Comparison of ENCODE assay signal across 10 cellular contexts in genomic region chr12:70609203-70609602, GRCh38. TPM values are rescaled to one million over a fixed set of nuclear protein-coding genes. Genes with fewer than 3 reads are reported as not detected.
DNase-seq lines count a peak whose midpoint lies in the region; TF ChIP-seq lines count a peak whose summit lies in the region.
"Had no signal": no experiment of that assay in that cellular context is flagged by ENCODE, and none has a peak within 500 bp of the region (broad histone marks: within the 10 kb centered on the region; RNA-seq: fewer than 3 reads in every experiment).

No MANE protein-coding gene starts in this region.

- H3K4me1 Mint-ChIP-seq in activated T-helper 1 cell treated with anti-CD3 and anti-CD28 coated beads, Interleukin-12 subunit alpha, Interleukin-12 subunit beta, Interleukin-2, Interleukin-4 antibody, amounts not matched to agents 30 ng/mL and 10 ng/mL and 1 ng/mL, durations not matched to agents 14 hours and 24 hours and 36 hours (ENCODE audit: low read depth), result no peaks in the 10 kb centered on the region

- CTCF ChIA-PET in HEK293 (lab: Yijun Ruan, JAX), result no interaction called here

- intact Hi-C loops in activated T-helper 1 cell treated with anti-CD3 and anti-CD28 coated beads, Interleukin-12 subunit alpha, Interleukin-12 subunit beta, Interleukin-2, Interleukin-4 antibody, amounts not matched to agents 30 ng/mL and 10 ng/mL and 1 ng/mL, durations not matched to agents 14 hours and 24 hours and 36 hours (cut with micrococcal nuclease), result no loop called here

- peak overlapping the region; percentile 56 for H3K4me3 Mint-ChIP-seq in activated T-helper 1 cell treated with anti-CD3 and anti-CD28 coated beads, Interleukin-12 subunit alpha, Interleukin-12 subunit beta, Interleukin-2, Interleukin-4 antibody, amounts not matched to agents 30 ng/mL and 10 ng/mL and 1 ng/mL, durations not matched to agents 14 hours and 24 hours and 36 hours

- DNase-seq in activated T-helper 1 cell treated with anti-CD3 and anti-CD28 coated beads, Interleukin-12 subunit alpha, Interleukin-12 subunit beta, Interleukin-2, Interleukin-4 antibody, amounts not matched to agents 30 ng/mL and 10 ng/mL and 1 ng/mL, durations not matched to agents 14 hours and 24 hours and 36 hours (ENCODE audit: low spot score), result no peak
- DNase-seq in OCI-M2 (lab: John Stamatoyannopoulos, UW; ENCODE audit: unreplicated experiment) (no peak), NCI-H2171 treated with DMSO at 0.1 percent for 48 hours (lab: John Stamatoyannopoulos, UW) (no peak), inferior parietal cortex (ENCODE audit: extremely low spot score) (no peak)
- DNase-seq in stimulated activated CD4-positive, alpha-beta T cell treated with anti-CD3 and anti-CD28 coated beads, Interleukin-15, amount 100 ng/mL, for 24 hours, result no peak
- DNase-seq: activated CD4-positive, CD25-positive, alpha-beta regulatory T cell treated with anti-CD3 and anti-CD28 coated beads, Interleukin-2, amount 50 U/mL, for 72 hours; KG1 had no signal

- H3K27me3 Mint-ChIP-seq in activated T-helper 1 cell treated with anti-CD3 and anti-CD28 coated beads, Interleukin-12 subunit alpha, Interleukin-12 subunit beta, Interleukin-2, Interleukin-4 antibody, amounts not matched to agents 30 ng/mL and 10 ng/mL and 1 ng/mL, durations not matched to agents 14 hours and 24 hours and 36 hours (ENCODE audit: insufficient read depth), result peaks cover 41% of the 10 kb centered on the region

- no peaks in the 10 kb centered on the region for H3K9me3 ChIP-seq in HEK293 (ENCODE audit: control insufficient read depth, insufficient read depth, low read depth, low read length)
- H3K9me3 ChIP-seq in iPS-18a (ENCODE audit: control insufficient read depth, low read depth, low read length), result no peaks in the 10 kb centered on the region
- no peaks in the 10 kb centered on the region for H3K9me3 ChIP-seq in skeletal muscle tissue (ENCODE audit: control insufficient read depth in 3 of 3, low read length in 3 of 3)

- H3K4me1 ChIP-seq in HEK293 (ENCODE audit: control insufficient read depth, insufficient read depth, low read length) (peaks cover 3% of the 10 kb centered on the region; the same call in 1 of the 2 replicates), iPS-18a (ENCODE audit: control insufficient read depth, low read depth, low read length) (peaks cover 5% of the 10 kb centered on the region), skeletal muscle tissue (ENCODE audit: control insufficient read depth in 3 of 3, insufficient read depth in 3 of 3, low read length in 3 of 3) (peaks cover 2 to 5% (median 4%) of the 10 kb centered on the region in 3 donors)

- H3K9ac ChIP-seq in iPS-18a (ENCODE audit: low read length) (no peak overlapping the region), skeletal muscle tissue (ENCODE audit: low read depth in 1 of 3, low read length in 3 of 3) (peak overlapping the region; percentile 8 to 78 (median 62))

- POLR2A ChIA-PET in HEK293 (lab: Yijun Ruan, JAX), result interaction anchor here (0.5 kb wide), 1 partner anchor 18 kb away, joined by 3 read pairs; no protein-coding TSS in a partner anchor

- no peaks in the 10 kb centered on the region for H3K36me3 ChIP-seq in HEK293 (ENCODE audit: control insufficient read depth in 2 of 2, insufficient read depth in 1 of 2, low read length in 2 of 2)
- H3K36me3 ChIP-seq in iPS-18a (ENCODE audit: control insufficient read depth, low read depth, low read length), result no peaks in the 10 kb centered on the region
- no peaks in the 10 kb centered on the region for H3K36me3 ChIP-seq in skeletal muscle tissue (ENCODE audit: control insufficient read depth in 3 of 3, insufficient read depth in 3 of 3, low read length in 3 of 3)

- H3K4me3 ChIP-seq in HEK293 (ENCODE audit: low read depth, low read length), result peak overlapping the region; percentile 50
- H3K4me3 ChIP-seq in iPS-18a (ENCODE audit: low read length), result peak overlapping the region; percentile 71
- peak overlapping the region; percentile 55 to 70 (median 67) for H3K4me3 ChIP-seq in skeletal muscle tissue (ENCODE audit: low read length in 3 of 3)

- H3K27ac Mint-ChIP-seq in activated T-helper 1 cell treated with anti-CD3 and anti-CD28 coated beads, Interleukin-12 subunit alpha, Interleukin-12 subunit beta, Interleukin-2, Interleukin-4 antibody, amounts not matched to agents 30 ng/mL and 10 ng/mL and 1 ng/mL, durations not matched to agents 14 hours and 24 hours and 36 hours, result no peak overlapping the region

- H3K27ac ChIP-seq in HEK293 (ENCODE audit: extremely low read depth, low read depth, low read length) (peak overlapping the region; percentile 70; the same call in 1 of the 2 replicates), iPS-18a (ENCODE audit: low read length) (no peak overlapping the region), skeletal muscle tissue (ENCODE audit: low read depth, low read length) (peak overlapping the region; percentile 46)

- peaks cover 32% of the 10 kb centered on the region for H3K27me3 ChIP-seq in iPS-18a (ENCODE audit: control insufficient read depth, insufficient read depth, low read length)
- H3K27me3 ChIP-seq in skeletal muscle tissue (ENCODE audit: control insufficient read depth in 3 of 3, insufficient read depth in 3 of 3, low read length in 3 of 3), result peaks cover 5 to 12% (median 6%) of the 10 kb centered on the region in 3 donors

- no peaks in the 10 kb centered on the region for H3K9me3 Mint-ChIP-seq in activated T-helper 1 cell treated with anti-CD3 and anti-CD28 coated beads, Interleukin-12 subunit alpha, Interleukin-12 subunit beta, Interleukin-2, Interleukin-4 antibody, amounts not matched to agents 30 ng/mL and 10 ng/mL and 1 ng/mL, durations not matched to agents 14 hours and 24 hours and 36 hours

- H3K36me3 Mint-ChIP-seq in activated T-helper 1 cell treated with anti-CD3 and anti-CD28 coated beads, Interleukin-12 subunit alpha, Interleukin-12 subunit beta, Interleukin-2, Interleukin-4 antibody, amounts not matched to agents 30 ng/mL and 10 ng/mL and 1 ng/mL, durations not matched to agents 14 hours and 24 hours and 36 hours (ENCODE audit: low read depth), result no peaks in the 10 kb centered on the region

- TF ChIP-seq CTCF in HEK293 (tag by site-specific recombination; IDR thresholded peaks at IDR 0.05), result no peak

TF ChIP-seq in HEK293, 187 proteins besides CTCF, POLR2A, EP300 and RAD21:
- TF ChIP-seq ZFP41 (tag by site-specific recombination; IDR thresholded peaks at IDR 0.05; ENCODE audit: borderline replicate concordance) (no peak), ZNF610 (tag by site-specific recombination; IDR thresholded peaks at IDR 0.05; ENCODE audit: borderline replicate concordance) (no peak), YY2 (tag by site-specific recombination; IDR thresholded peaks at IDR 0.05) (no peak), PRDM2 (tag by site-specific recombination; IDR thresholded peaks at IDR 0.05; ENCODE audit: borderline replicate concordance) (no peak), ZBTB48 (tag by site-specific recombination; IDR thresholded peaks at IDR 0.05) (0 out of 2 replicates have a peak, but pooled peaks have one; percentile 35), ZBTB17 (tag by site-specific recombination; IDR thresholded peaks at IDR 0.05) (peak; percentile 41), PRDM1 (tag by site-specific recombination; IDR thresholded peaks at IDR 0.05) (peak; percentile 52; the same call in 1 of the 2 replicates), ZNF169 (tag by site-specific recombination; IDR thresholded peaks at IDR 0.05) (no peak), ZNF394 (tag by site-specific recombination; IDR thresholded peaks at IDR 0.05; ENCODE audit: borderline replicate concordance) (no peak)

RNA-seq across cellular contexts. Expression of gene PTPRB, which starts 28.0 kb away (rescaled TPM):
- not detected in 2 replicates for total RNA-seq in activated T-helper 1 cell treated with anti-CD3 and anti-CD28 coated beads, Interleukin-12 subunit alpha, Interleukin-12 subunit beta, Interleukin-2, Interleukin-4 antibody, amounts not matched to agents 30 ng/mL and 10 ng/mL and 1 ng/mL, durations not matched to agents 14 hours and 24 hours and 36 hours
- total RNA-seq in skeletal muscle tissue, result 19.3 TPM

Comparison
In these comparisons a context has a peak if more than half of its experiments do, and no peak if none do; other contexts are left out.
1. RNA of gene PTPRB, which starts 28.0 kb away (total RNA-seq): 19.3 TPM in skeletal muscle tissue (single experiment); not detected in activated T-helper 1 cell treated with anti-CD3 and anti-CD28 coated beads, Interleukin-12 subunit alpha, Interleukin-12 subunit beta, Interleukin-2, Interleukin-4 antibody, amounts not matched to agents 30 ng/mL and 10 ng/mL and 1 ng/mL, durations not matched to agents 14 hours and 24 hours and 36 hours; every median in the first group is over 10 times any median in the second.
2. Peak in every context shown above with its lines, with median percentiles within 50 percentile points of each other: H3K4me3 ChIP-seq.